Comparison of ENCODE assay signal across 11 cellular contexts in the genomic region with DNA sequence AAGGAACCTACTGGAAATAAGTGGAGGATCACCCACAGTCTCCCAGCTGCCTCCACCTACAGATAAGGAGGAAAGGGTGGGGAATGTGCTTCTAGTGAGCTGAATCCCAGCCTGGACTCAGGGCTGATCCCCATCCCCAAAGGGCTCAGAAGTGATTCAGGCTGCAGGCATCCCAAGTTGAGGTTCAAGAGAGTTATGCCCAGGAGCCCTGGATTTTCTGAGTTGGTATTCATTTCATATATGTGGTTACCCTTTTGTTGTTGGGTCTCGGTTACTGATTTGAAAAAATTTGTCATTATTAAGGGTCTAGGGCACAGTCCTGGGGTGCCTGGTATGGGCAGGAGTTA. TPM values are rescaled to one million over a fixed set of nuclear protein-coding genes. Genes with fewer than 3 reads are reported as not detected.
A peak's percentile ranks its signal among the peaks of the same experiment; 100 is the strongest.
DNase-seq lines count a peak whose midpoint lies in the region; ATAC-seq and TF ChIP-seq lines count a peak whose summit lies in the region.
"Had no signal": no experiment of that assay in that cellular context is flagged by ENCODE, and none has a peak within 500 bp of the region (broad histone marks: within the 10 kb centered on the region; RNA-seq: fewer than 3 reads in every experiment).

No MANE protein-coding gene starts in this region.

- H3K9ac ChIP-seq in mucosa of rectum (ENCODE audit: low read depth in 1 of 2, low read length in 2 of 2) = peak overlapping the region; percentile 41 to 47

- DNase-seq in AG10803 (ENCODE audit: low read depth) (peak; percentile 62), HT1080 (ENCODE audit: low read depth) (peak; percentile 62), caudate nucleus (lab: John Stamatoyannopoulos, UW) (no peak), NOMO-1 treated with dmso at 0.1 percent for 144 hours (lab: John Stamatoyannopoulos, UW; ENCODE audit: unreplicated experiment) (no peak), DMS 273 (lab: John Stamatoyannopoulos, UW; ENCODE audit: unreplicated experiment) (no peak)
- no peak for DNase-seq in stimulated activated CD4-positive, alpha-beta T cell treated with anti-CD3 and anti-CD28 coated beads, Interleukin-12 subunit alpha, Interleukin-12 subunit beta, amount 100 ng/mL, for 4 hours
- DNase-seq: DMS79, naive B cell, WERI-Rb-1 had no signal

- no peaks in the 10 kb centered on the region for H3K9me3 ChIP-seq in mucosa of rectum (ENCODE audit: control insufficient read depth in 2 of 2, low read length in 2 of 2)

- TF ChIP-seq CTCF in AG10803 (conservative IDR thresholded peaks at IDR 0.05; ENCODE audit: low read length) = no peak

- H3K27ac ChIP-seq in caudate nucleus (ENCODE audit: low read depth, low read length) (peak overlapping the region; percentile 90), mucosa of rectum (ENCODE audit: low read depth in 2 of 2, low read length in 2 of 2) (peak overlapping the region; percentile 61 to 73)
- H3K27ac ChIP-seq: WERI-Rb-1 had no signal

- no peaks in the 10 kb centered on the region for H3K27me3 ChIP-seq in mucosa of rectum (ENCODE audit: control insufficient read depth in 2 of 2, insufficient read depth in 2 of 2, low read length in 2 of 2)

- no peak overlapping the region for H3K4me3 ChIP-seq in AG10803 (ENCODE audit: low read length)
- H3K4me3 ChIP-seq in mucosa of rectum (ENCODE audit: low read length in 2 of 2) = peak overlapping the region in 1 of 2 donors; percentile 20

- no peaks in the 10 kb centered on the region for H3K36me3 ChIP-seq in mucosa of rectum (ENCODE audit: control insufficient read depth in 2 of 2, insufficient read depth in 2 of 2, low read length in 2 of 2)
- H3K36me3 ChIP-seq: WERI-Rb-1 had no signal

- ATAC-seq in GM18867 (IDR thresholded peaks at IDR 0.05; ENCODE audit: unreplicated experiment) = no peak

- H3K4me1 ChIP-seq in mucosa of rectum (ENCODE audit: control insufficient read depth in 2 of 2, insufficient read depth in 2 of 2, low read length in 2 of 2) = peaks cover 8 to 15% of the 10 kb centered on the region in 2 donors

RNA-seq across cellular contexts. Expression of a gene that starts 30.0 kb away (rescaled TPM):
- total RNA-seq in HT1080 (2014; rRNA removed; shearing (Covaris generic)) = 135 and 180 TPM in 2 replicates
- polyA plus RNA-seq in HT1080 (2015; cell fraction: cytosol; rRNA removed) = 232 and 250 TPM in 2 replicates
- polyA plus RNA-seq in HT1080 (2015; cell fraction: nucleus; rRNA removed) = 179 and 200 TPM in 2 replicates

Comparison
In these comparisons a context has a peak if more than half of its experiments do, and no peak if none do; other contexts are left out.
1. DNase-seq: peak in AG10803 (single experiment) and HT1080 (single experiment); none in caudate nucleus (0 of 61), NOMO-1 treated with dmso at 0.1 percent for 144 hours (single experiment), DMS 273 (single experiment) and stimulated activated CD4-positive, alpha-beta T cell treated with anti-CD3 and anti-CD28 coated beads, Interleukin-12 subunit alpha, Interleukin-12 subunit beta, amount 100 ng/mL, for 4 hours (single experiment).